8 cellular contexts compared by ENCODE assay signal in the genomic region with DNA sequence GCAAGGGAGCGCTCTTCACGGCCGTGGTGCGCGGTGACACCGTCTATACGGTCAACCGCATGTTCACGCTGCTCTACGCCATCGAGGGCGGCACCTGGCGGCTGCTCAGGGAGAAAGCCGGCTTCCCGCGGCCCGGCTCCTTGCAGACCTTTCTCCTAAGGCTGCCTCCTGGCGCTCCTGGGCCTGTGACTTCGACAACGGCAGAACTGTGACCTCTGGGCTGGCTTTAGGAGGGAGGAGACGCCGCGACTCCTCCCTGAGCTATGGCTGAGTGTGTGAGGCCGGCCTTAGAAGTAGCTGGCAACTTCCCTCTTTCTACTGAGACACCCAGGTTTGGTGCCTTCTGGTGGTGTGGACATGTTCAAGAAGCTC. TPM values are rescaled to one million over a fixed set of nuclear protein-coding genes. Genes with fewer than 3 reads are reported as not detected.
DNase-seq lines count a peak whose midpoint lies in the region; ATAC-seq and TF ChIP-seq lines count a peak whose summit lies in the region.

No MANE protein-coding gene starts in this region.

- H3K4me1 Mint-ChIP-seq in CD8-positive, alpha-beta memory T cell, result peaks cover 13 to 16% (median 14%) of the 10 kb centered on the region in 3 donors

- H3K36me3 ChIP-seq in CD8-positive, alpha-beta memory T cell (ENCODE audit: insufficient read depth, low read length), result no peaks in the 10 kb centered on the region
- H3K36me3 ChIP-seq in body of pancreas (replicated peaks in 1 of 2; ENCODE audit: insufficient read depth in 1 of 2, low read depth in 2 of 2), result no peaks in the 10 kb centered on the region

- H3K27me3 ChIP-seq in CD8-positive, alpha-beta memory T cell (ENCODE audit: insufficient read depth, low read length, poor library complexity, severe bottlenecking), result peaks cover 10% of the 10 kb centered on the region
- H3K27me3 ChIP-seq in body of pancreas, result peaks cover 0 to 9% of the 10 kb centered on the region in 2 donors

- no peak for TF ChIP-seq POLR2A in body of pancreas (IDR thresholded peaks at IDR 0.05)

- H3K27me3 Mint-ChIP-seq in CD8-positive, alpha-beta memory T cell, result peaks cover 37 to 51% of the 10 kb centered on the region in 2 donors

- peak overlapping the region in 1 of 8 donors; percentile 27 for H3K27ac Mint-ChIP-seq in CD8-positive, alpha-beta memory T cell

- H3K4me3 ChIP-seq in CD8-positive, alpha-beta memory T cell (ENCODE audit: low read length), result no peak overlapping the region
- no peak overlapping the region for H3K4me3 ChIP-seq in body of pancreas

- POLR2A ChIA-PET in CD8-positive, alpha-beta memory T cell (lab: Charles Lee), result no interaction called here

- no peaks in the 10 kb centered on the region for H3K9me3 Mint-ChIP-seq in CD8-positive, alpha-beta memory T cell

- peak; percentile 19 to 56 (median 25) for DNase-seq in CD8-positive, alpha-beta memory T cell
- DNase-seq in T-helper 1 cell (peak in 3 of 5 donors; percentile 26 to 35 (median 35)), body of pancreas (peak; percentile 58 to 70 (median 63)), left lobe of liver (ENCODE audit: low spot score) (no peak)
- DNase-seq in stimulated activated CD8-positive, alpha-beta memory T cell treated with anti-CD3 and anti-CD28 coated beads, Interleukin-15, amount 100 ng/mL, for 24 hours (ENCODE audit: low read depth), result peak; percentile 9

- CTCF ChIA-PET in CD8-positive, alpha-beta memory T cell (lab: Charles Lee), result interaction anchor here (0.9 to 3.0 kb wide), 5 partner anchors 9 to 350 kb away, joined by 5 to 9 read pairs (median 5); no protein-coding TSS in a partner anchor

- peaks cover 0 to 5% (median 0%) of the 10 kb centered on the region in 3 donors for H3K36me3 Mint-ChIP-seq in CD8-positive, alpha-beta memory T cell

- 12% methylated on average over 23 of the region's 24 CpGs; no CpG with 5 or more reads in 1 of the 2 donors for WGBS in body of pancreas, 2 donors

- no peaks in the 10 kb centered on the region for H3K9me3 ChIP-seq in CD8-positive, alpha-beta memory T cell (ENCODE audit: low read length)
- no peaks in the 10 kb centered on the region for H3K9me3 ChIP-seq in body of pancreas

- H3K27ac ChIP-seq in CD8-positive, alpha-beta memory T cell (ENCODE audit: low read depth, low read length), result no peak overlapping the region
- no peak overlapping the region for H3K27ac ChIP-seq in body of pancreas

- peak; percentile 19 to 55 (median 46) for TF ChIP-seq CTCF in body of pancreas (IDR thresholded peaks at IDR 0.05)

- intact Hi-C loops in body of pancreas (cut with DNase I), result no loop called here

- peak overlapping the region in 3 of 7 donors; percentile 34 to 43 (median 37) for H3K4me3 Mint-ChIP-seq in CD8-positive, alpha-beta memory T cell

- peaks cover 13% of the 10 kb centered on the region for H3K4me1 ChIP-seq in CD8-positive, alpha-beta memory T cell (ENCODE audit: insufficient read depth, low read length)
- peaks cover 10% of the 10 kb centered on the region for H3K4me1 ChIP-seq in body of pancreas

- peak; percentile 77 for ATAC-seq in body of pancreas
- ATAC-seq in left lobe of liver, result peak; percentile 81
- ATAC-seq in HG03432 (IDR thresholded peaks at IDR 0.05; ENCODE audit: unreplicated experiment), result no peak
- ATAC-seq in HG03095 (IDR thresholded peaks at IDR 0.05; ENCODE audit: unreplicated experiment), result no peak
- ATAC-seq in GM18870 (IDR thresholded peaks at IDR 0.05; ENCODE audit: unreplicated experiment), result no peak

RNA-seq across cellular contexts. Expression of a gene that starts 1.4 kb away (rescaled TPM):
- total RNA-seq in CD8-positive, alpha-beta memory T cell, result not detected
- polyA plus RNA-seq in CD8-positive, alpha-beta memory T cell, result not detected
- not detected for total RNA-seq in body of pancreas
- total RNA-seq in left lobe of liver, result not detected

RNA-seq across cellular contexts. Expression of a gene that starts 10.2 kb away (rescaled TPM):
- not detected for total RNA-seq in CD8-positive, alpha-beta memory T cell
- polyA plus RNA-seq in CD8-positive, alpha-beta memory T cell, result not detected
- total RNA-seq in body of pancreas, result 1 to 10 TPM; 3.1 to 4.6 TPM
- total RNA-seq in left lobe of liver, result 0.15 TPM

RNA-seq across cellular contexts. Expression of a gene that starts 32.8 kb away (rescaled TPM):
- not detected for total RNA-seq in CD8-positive, alpha-beta memory T cell
- not detected for polyA plus RNA-seq in CD8-positive, alpha-beta memory T cell
- total RNA-seq in body of pancreas (not detected), left lobe of liver (0.75 TPM)

RNA-seq across cellular contexts. Expression of a gene that starts 37.0 kb away (rescaled TPM):
- 1 to 10 TPM; 3.5 TPM for total RNA-seq in CD8-positive, alpha-beta memory T cell
- polyA plus RNA-seq in CD8-positive, alpha-beta memory T cell, result 0.45 TPM
- total RNA-seq in body of pancreas (1 to 10 TPM; 3.4 to 4.6 TPM), left lobe of liver (5.5 TPM)

RNA-seq across cellular contexts. Expression of a gene that starts 48.5 kb away (rescaled TPM):
- total RNA-seq in CD8-positive, alpha-beta memory T cell, result 10 to 100 TPM; 22.7 to 24.3 TPM
- polyA plus RNA-seq in CD8-positive, alpha-beta memory T cell, result 20.2 TPM
- total RNA-seq in body of pancreas (10 to 100 TPM; 10.1 to 22.1 TPM), left lobe of liver (9.9 TPM)

Comparison
In these comparisons a context has a peak if more than half of its experiments do, and no peak if none do; other contexts are left out.
1. ATAC-seq: peak in body of pancreas (single experiment) and left lobe of liver (single experiment); none in HG03432 (single experiment), HG03095 (single experiment) and GM18870 (single experiment).